Comparison of ENCODE assay signal across 1 cellular context in the genomic region with DNA sequence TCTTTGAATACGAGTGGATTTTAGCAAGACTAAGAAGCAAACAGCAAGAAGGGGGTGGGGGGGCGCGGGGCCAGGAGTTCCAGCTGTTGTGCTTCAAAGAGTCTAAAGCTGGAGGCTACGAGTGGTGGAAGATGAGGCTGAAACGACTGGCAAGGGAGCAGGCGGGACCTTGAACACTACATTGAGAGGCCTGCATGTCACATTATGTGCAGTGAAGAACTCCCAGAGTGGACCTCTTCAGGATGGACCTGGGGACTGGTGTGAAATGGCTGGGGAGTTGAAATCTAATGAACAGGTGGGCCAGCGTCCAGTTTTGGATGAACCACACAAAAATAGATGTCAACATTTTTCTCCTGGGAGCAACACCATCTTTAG.
TF ChIP-seq lines count a peak whose summit lies in the region.

No MANE protein-coding gene starts in this region.

TF ChIP-seq in HepG2, 621 proteins besides CTCF, POLR2A, EP300 and RAD21:
- TF ChIP-seq SAP130 (CRISPR knock-in tag; IDR thresholded peaks at IDR 0.05; ENCODE audit: low read depth) (no peak), JUND (CRISPR knock-in tag; IDR thresholded peaks at IDR 0.05) (no peak), ZSCAN20 (CRISPR knock-in tag; IDR thresholded peaks at IDR 0.05; ENCODE audit: borderline replicate concordance) (no peak), ZNF710 (CRISPR knock-in tag; IDR thresholded peaks at IDR 0.05; ENCODE audit: borderline replicate concordance) (no peak), ATF1 (CRISPR knock-in tag; IDR thresholded peaks at IDR 0.05) (no peak), YEATS4 (CRISPR knock-in tag; IDR thresholded peaks at IDR 0.05; ENCODE audit: borderline replicate concordance) (no peak), RFX5 (IDR thresholded peaks at IDR 0.05; ENCODE audit: low read depth, low read length) (no peak), ZBTB7A (CRISPR knock-in tag; IDR thresholded peaks at IDR 0.05) (no peak), MLLT10 (CRISPR knock-in tag; IDR thresholded peaks at IDR 0.05) (no peak), MXD4 (CRISPR knock-in tag; IDR thresholded peaks at IDR 0.05) (no peak), ZNF746 (CRISPR knock-in tag; IDR thresholded peaks at IDR 0.05) (no peak), MXI1 (IDR thresholded peaks at IDR 0.05; ENCODE audit: borderline replicate concordance, low read depth, low read length) (no peak), ZNF768 (CRISPR knock-in tag; IDR thresholded peaks at IDR 0.05) (no peak), RCOR2 (CRISPR knock-in tag; IDR thresholded peaks at IDR 0.05) (no peak)
